1 cellular context compared by ENCODE assay signal in the genomic region with DNA sequence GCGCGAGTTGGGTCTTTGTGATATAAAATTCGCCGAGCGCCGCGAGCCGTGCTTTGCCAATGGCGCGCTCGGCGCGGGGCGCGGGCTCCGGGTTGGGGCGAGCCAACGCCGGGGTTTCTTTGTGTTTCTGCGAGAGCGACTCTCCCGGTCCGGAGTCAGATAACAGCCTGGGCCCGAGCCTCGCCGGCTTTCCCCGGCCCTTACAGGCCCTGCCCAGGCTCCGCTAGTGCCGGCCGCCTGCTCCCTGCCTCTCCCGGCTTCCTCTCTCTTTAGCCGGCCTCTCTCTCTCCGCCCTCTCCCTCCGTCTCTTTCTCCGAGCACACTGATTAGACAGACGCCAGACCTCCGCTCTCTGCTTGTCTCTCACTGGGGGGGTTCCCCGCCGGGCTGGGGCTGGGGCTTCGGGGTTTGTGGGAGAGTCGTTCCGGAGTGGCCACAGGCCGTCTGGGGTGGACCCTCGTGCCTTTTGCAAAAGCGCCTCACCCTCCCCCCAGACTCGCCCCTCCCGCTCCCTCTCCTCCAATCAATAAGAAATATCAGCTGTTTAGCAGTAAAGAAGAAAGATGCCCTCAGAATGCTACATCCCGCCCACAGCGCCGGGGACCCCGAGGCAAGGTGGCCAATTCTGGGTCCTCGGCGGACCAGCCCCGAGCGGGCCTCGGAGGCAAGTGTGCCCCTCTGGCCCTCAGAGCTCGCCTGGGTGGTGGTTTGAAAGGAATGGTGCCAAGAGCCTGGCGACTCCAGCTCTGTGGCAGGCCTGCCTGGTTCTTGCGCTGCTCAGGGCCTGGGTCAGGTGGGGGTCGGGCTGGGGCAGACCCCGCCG.
TF ChIP-seq lines count a peak whose summit lies in the region.

No MANE protein-coding gene starts in this region.

TF ChIP-seq in GM23338, 12 proteins besides CTCF, POLR2A, EP300 and RAD21 (continued from another document):
- TF ChIP-seq, protein P1, sequence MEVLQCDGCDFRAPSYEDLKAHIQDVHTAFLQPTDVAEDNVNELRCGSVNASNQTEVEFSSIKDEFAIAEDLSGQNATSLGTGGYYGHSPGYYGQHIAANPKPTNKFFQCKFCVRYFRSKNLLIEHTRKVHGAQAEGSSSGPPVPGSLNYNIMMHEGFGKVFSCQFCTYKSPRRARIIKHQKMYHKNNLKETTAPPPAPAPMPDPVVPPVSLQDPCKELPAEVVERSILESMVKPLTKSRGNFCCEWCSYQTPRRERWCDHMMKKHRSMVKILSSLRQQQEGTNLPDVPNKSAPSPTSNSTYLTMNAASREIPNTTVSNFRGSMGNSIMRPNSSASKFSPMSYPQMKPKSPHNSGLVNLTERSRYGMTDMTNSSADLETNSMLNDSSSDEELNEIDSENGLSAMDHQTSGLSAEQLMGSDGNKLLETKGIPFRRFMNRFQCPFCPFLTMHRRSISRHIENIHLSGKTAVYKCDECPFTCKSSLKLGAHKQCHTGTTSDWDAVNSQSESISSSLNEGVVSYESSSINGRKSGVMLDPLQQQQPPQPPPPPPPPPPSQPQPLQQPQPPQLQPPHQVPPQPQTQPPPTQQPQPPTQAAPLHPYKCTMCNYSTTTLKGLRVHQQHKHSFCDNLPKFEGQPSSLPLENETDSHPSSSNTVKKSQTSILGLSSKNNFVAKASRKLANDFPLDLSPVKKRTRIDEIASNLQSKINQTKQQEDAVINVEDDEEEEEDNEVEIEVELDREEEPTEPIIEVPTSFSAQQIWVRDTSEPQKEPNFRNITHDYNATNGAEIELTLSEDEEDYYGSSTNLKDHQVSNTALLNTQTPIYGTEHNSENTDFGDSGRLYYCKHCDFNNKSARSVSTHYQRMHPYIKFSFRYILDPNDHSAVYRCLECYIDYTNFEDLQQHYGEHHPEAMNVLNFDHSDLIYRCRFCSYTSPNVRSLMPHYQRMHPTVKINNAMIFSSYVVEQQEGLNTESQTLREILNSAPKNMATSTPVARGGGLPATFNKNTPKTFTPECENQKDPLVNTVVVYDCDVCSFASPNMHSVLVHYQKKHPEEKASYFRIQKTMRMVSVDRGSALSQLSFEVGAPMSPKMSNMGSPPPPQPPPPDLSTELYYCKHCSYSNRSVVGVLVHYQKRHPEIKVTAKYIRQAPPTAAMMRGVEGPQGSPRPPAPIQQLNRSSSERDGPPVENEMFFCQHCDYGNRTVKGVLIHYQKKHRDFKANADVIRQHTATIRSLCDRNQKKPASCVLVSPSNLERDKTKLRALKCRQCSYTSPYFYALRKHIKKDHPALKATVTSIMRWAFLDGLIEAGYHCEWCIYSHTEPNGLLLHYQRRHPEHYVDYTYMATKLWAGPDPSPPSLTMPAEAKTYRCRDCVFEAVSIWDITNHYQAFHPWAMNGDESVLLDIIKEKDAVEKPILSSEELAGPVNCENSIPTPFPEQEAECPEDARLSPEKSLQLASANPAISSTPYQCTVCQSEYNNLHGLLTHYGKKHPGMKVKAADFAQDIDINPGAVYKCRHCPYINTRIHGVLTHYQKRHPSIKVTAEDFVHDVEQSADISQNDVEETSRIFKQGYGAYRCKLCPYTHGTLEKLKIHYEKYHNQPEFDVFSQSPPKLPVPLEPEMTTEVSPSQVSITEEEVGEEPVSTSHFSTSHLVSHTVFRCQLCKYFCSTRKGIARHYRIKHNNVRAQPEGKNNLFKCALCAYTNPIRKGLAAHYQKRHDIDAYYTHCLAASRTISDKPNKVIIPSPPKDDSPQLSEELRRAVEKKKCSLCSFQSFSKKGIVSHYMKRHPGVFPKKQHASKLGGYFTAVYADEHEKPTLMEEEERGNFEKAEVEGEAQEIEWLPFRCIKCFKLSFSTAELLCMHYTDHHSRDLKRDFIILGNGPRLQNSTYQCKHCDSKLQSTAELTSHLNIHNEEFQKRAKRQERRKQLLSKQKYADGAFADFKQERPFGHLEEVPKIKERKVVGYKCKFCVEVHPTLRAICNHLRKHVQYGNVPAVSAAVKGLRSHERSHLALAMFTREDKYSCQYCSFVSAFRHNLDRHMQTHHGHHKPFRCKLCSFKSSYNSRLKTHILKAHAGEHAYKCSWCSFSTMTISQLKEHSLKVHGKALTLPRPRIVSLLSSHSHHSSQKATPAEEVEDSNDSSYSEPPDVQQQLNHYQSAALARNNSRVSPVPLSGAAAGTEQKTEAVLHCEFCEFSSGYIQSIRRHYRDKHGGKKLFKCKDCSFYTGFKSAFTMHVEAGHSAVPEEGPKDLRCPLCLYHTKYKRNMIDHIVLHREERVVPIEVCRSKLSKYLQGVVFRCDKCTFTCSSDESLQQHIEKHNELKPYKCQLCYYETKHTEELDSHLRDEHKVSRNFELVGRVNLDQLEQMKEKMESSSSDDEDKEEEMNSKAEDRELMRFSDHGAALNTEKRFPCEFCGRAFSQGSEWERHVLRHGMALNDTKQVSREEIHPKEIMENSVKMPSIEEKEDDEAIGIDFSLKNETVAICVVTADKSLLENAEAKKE (CRISPR knock-in tag; IDR thresholded peaks at IDR 0.05): no peak
- TF ChIP-seq ZNF114 (CRISPR knock-in tag; IDR thresholded peaks at IDR 0.05) (no peak), POLR2AphosphoS5 (IDR thresholded peaks at IDR 0.05; ENCODE audit: low read depth) (no peak), NANOG (IDR thresholded peaks at IDR 0.05; ENCODE audit: borderline replicate concordance) (no peak), ZNF331 (CRISPR knock-in tag; IDR thresholded peaks at IDR 0.05; ENCODE audit: low read depth) (no peak), JUNB (IDR thresholded peaks at IDR 0.05; ENCODE audit: unreplicated experiment) (no peak), STAT1 (IDR thresholded peaks at IDR 0.05; ENCODE audit: unreplicated experiment) (no peak), EZH2 (IDR thresholded peaks at IDR 0.05; ENCODE audit: low read depth, unreplicated experiment) (peak; percentile 64), CREB1 (CRISPR knock-in tag; IDR thresholded peaks at IDR 0.05; ENCODE audit: low read depth) (no peak)
- TF ChIP-seq, protein P2, sequence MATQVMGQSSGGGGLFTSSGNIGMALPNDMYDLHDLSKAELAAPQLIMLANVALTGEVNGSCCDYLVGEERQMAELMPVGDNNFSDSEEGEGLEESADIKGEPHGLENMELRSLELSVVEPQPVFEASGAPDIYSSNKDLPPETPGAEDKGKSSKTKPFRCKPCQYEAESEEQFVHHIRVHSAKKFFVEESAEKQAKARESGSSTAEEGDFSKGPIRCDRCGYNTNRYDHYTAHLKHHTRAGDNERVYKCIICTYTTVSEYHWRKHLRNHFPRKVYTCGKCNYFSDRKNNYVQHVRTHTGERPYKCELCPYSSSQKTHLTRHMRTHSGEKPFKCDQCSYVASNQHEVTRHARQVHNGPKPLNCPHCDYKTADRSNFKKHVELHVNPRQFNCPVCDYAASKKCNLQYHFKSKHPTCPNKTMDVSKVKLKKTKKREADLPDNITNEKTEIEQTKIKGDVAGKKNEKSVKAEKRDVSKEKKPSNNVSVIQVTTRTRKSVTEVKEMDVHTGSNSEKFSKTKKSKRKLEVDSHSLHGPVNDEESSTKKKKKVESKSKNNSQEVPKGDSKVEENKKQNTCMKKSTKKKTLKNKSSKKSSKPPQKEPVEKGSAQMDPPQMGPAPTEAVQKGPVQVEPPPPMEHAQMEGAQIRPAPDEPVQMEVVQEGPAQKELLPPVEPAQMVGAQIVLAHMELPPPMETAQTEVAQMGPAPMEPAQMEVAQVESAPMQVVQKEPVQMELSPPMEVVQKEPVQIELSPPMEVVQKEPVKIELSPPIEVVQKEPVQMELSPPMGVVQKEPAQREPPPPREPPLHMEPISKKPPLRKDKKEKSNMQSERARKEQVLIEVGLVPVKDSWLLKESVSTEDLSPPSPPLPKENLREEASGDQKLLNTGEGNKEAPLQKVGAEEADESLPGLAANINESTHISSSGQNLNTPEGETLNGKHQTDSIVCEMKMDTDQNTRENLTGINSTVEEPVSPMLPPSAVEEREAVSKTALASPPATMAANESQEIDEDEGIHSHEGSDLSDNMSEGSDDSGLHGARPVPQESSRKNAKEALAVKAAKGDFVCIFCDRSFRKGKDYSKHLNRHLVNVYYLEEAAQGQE (IDR thresholded peaks at IDR 0.05; ENCODE audit: unreplicated experiment): no peak
- TF ChIP-seq, protein P3, sequence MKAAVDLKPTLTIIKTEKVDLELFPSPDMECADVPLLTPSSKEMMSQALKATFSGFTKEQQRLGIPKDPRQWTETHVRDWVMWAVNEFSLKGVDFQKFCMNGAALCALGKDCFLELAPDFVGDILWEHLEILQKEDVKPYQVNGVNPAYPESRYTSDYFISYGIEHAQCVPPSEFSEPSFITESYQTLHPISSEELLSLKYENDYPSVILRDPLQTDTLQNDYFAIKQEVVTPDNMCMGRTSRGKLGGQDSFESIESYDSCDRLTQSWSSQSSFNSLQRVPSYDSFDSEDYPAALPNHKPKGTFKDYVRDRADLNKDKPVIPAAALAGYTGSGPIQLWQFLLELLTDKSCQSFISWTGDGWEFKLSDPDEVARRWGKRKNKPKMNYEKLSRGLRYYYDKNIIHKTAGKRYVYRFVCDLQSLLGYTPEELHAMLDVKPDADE (IDR thresholded peaks at IDR 0.05): no peak
TF ChIP-seq in GM23338: peak in this region for 2.
